Comparison of ENCODE assay signal across 17 cellular contexts in the genomic region with DNA sequence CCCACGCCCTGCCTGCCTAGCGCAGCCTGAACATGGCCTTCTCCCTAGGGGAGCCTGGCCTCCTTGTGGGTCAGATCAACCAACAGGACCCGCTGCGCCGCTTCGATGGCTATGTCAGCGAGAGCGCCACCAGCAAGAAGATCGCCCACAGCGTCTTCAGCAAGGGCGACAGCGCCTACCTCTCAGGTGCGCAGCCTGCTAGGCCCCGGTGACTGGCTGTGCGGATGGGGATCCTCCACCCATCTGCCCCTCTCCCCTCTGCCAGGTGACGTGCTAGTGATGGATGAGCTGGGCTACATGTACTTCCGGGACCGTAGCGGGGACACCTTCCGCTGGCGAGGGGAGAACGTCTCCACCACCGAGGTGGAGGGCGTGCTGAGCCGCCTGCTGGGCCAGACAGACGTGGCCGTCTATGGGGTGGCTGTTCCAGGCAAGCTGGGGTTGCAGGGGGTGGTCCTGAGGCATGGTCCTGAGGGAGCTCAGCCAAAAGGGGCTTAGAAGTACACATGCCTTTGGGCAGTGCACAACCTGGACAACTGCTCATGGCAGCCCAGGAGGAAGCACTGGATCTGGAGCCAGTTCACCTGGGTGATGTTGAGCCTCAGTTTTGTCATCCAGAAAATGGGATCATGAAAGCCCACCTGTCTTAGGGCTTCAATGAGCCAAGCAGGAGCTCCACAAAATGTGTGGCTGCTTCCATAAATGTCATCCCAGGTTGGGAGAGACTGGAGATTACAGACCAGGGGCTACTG. TPM values are rescaled to one million over a fixed set of nuclear protein-coding genes. Genes with fewer than 3 reads are reported as not detected.
DNase-seq lines count a peak whose midpoint lies in the region; ATAC-seq and TF ChIP-seq lines count a peak whose summit lies in the region.
"Had no signal": no experiment of that assay in that cellular context is flagged by ENCODE, and none has a peak within 500 bp of the region (broad histone marks: within the 10 kb centered on the region; RNA-seq: fewer than 3 reads in every experiment).

No MANE protein-coding gene starts in this region.

- H3K4me1 Mint-ChIP-seq in CD8-positive, alpha-beta T cell (ENCODE audit: low read depth), result peaks cover 23% of the 10 kb centered on the region
- peaks cover 9% of the 10 kb centered on the region for H3K4me1 Mint-ChIP-seq in glutamatergic neuron (ENCODE audit: low read depth, unreplicated experiment)

- peak overlapping the region; percentile 9 for H3K27ac ChIP-seq in CD8-positive, alpha-beta T cell (ENCODE audit: low read depth, low read length)
- H3K27ac ChIP-seq in KOPT-K1 (ENCODE audit: low read depth, low read length, poor library complexity, severe bottlenecking), result peak overlapping the region; percentile 83
- H3K27ac ChIP-seq in iPS-20b (ENCODE audit: low read length), result no peak overlapping the region
- H3K27ac ChIP-seq in spleen, result peak overlapping the region; percentile 13 to 85 (median 76)

- no peak for TF ChIP-seq CTCF in CD8-positive, alpha-beta T cell (IDR thresholded peaks at IDR 0.05)
- TF ChIP-seq CTCF in spleen (IDR thresholded peaks at IDR 0.05 in 8 of 11, conservative IDR thresholded peaks at IDR 0.05 in 3 of 11) (no peak), glutamatergic neuron (IDR thresholded peaks at IDR 0.05; ENCODE audit: partially characterized antibody, unreplicated experiment) (no peak)

- H3K4me3 ChIP-seq in CD8-positive, alpha-beta T cell (ENCODE audit: low read depth, low read length), result no peak overlapping the region
- H3K4me3 ChIP-seq in iPS-20b (ENCODE audit: low read length) (no peak overlapping the region), spleen (peak overlapping the region in 1 of 8 donors; percentile 24)
- H3K4me3 ChIP-seq: Peyer's patch had no signal

- no peak for TF ChIP-seq POLR2A in spleen (IDR thresholded peaks at IDR 0.05)

- H3K36me3 ChIP-seq in CD8-positive, alpha-beta T cell (ENCODE audit: insufficient read depth, low read length), result peaks cover 3% of the 10 kb centered on the region
- H3K36me3 ChIP-seq in KOPT-K1 (ENCODE audit: insufficient read depth, low read length) (peaks cover 12% of the 10 kb centered on the region; the same call in 1 of the 2 replicates), iPS-20b (ENCODE audit: insufficient read depth, low read depth, low read length) (no peaks in the 10 kb centered on the region), spleen (peaks cover 0 to 42% (median 5%) of the 10 kb centered on the region in 6 donors)

- WGBS in spleen, 5 donors, result 89 to 96% (median 91%) methylated on average over 20 to 27 of the region's 27 CpGs

- no peaks in the 10 kb centered on the region for H3K9me3 Mint-ChIP-seq in CD8-positive, alpha-beta T cell
- H3K9me3 Mint-ChIP-seq in glutamatergic neuron (ENCODE audit: unreplicated experiment), result peaks cover 7% of the 10 kb centered on the region
- H3K9me3 Mint-ChIP-seq: activated naive CD8-positive, alpha-beta T cell treated with anti-CD3 and anti-CD28 coated beads for 36 hours; activated T-cell treated with anti-CD3 and anti-CD28 coated beads, Interleukin-2, amount 50 U/mL, for 24 hours; naive thymus-derived CD4-positive, alpha-beta T cell had no signal

- no peaks in the 10 kb centered on the region for H3K9me3 ChIP-seq in CD8-positive, alpha-beta T cell (ENCODE audit: low read length)
- H3K9me3 ChIP-seq in KOPT-K1 (ENCODE audit: insufficient read depth, low read length, poor library complexity, severe bottlenecking) (no peaks in the 10 kb centered on the region), iPS-20b (ENCODE audit: insufficient read depth, low read depth, low read length) (no peaks in the 10 kb centered on the region), spleen (no peaks in the 10 kb centered on the region)
- H3K9me3 ChIP-seq: Peyer's patch had no signal

- ATAC-seq in CD8-positive, alpha-beta T cell, result no peak
- no peak for ATAC-seq in HG02763 (IDR thresholded peaks at IDR 0.05; ENCODE audit: unreplicated experiment)
- ATAC-seq: naive thymus-derived CD4-positive, alpha-beta T cell had no signal

- POLR2A ChIA-PET in CD8-positive, alpha-beta T cell (lab: Charles Lee), result interaction anchor here (1.2 to 1.3 kb wide), 2 partner anchors 11 kb away, joined by 3 to 4 read pairs; a partner anchor contains a TSS

- H3K27me3 Mint-ChIP-seq in CD8-positive, alpha-beta T cell (ENCODE audit: low read depth), result no peaks in the 10 kb centered on the region
- H3K27me3 Mint-ChIP-seq in glutamatergic neuron (ENCODE audit: unreplicated experiment), result peaks cover 8% of the 10 kb centered on the region
- H3K27me3 Mint-ChIP-seq: activated naive CD8-positive, alpha-beta T cell treated with anti-CD3 and anti-CD28 coated beads for 36 hours; activated T-cell treated with anti-CD3 and anti-CD28 coated beads, Interleukin-2, amount 50 U/mL, for 24 hours; naive thymus-derived CD4-positive, alpha-beta T cell; progenitor cell of endocrine pancreas had no signal

- H3K4me1 ChIP-seq in CD8-positive, alpha-beta T cell (ENCODE audit: insufficient read depth, low read length), result peaks cover 20% of the 10 kb centered on the region
- H3K4me1 ChIP-seq in iPS-20b (ENCODE audit: insufficient read depth, low read length) (peaks cover 5% of the 10 kb centered on the region), spleen (peaks cover 0 to 72% (median 37%) of the 10 kb centered on the region in 6 donors)

- peak overlapping the region; percentile 48; the same call in 1 of the 2 replicates for H3K9ac ChIP-seq in iPS-20b (ENCODE audit: low read depth, low read length)

- no peak overlapping the region for H3K27ac Mint-ChIP-seq in CD8-positive, alpha-beta T cell
- no peak overlapping the region for H3K27ac Mint-ChIP-seq in glutamatergic neuron (ENCODE audit: unreplicated experiment)
- H3K27ac Mint-ChIP-seq: progenitor cell of endocrine pancreas had no signal

- H3K36me3 Mint-ChIP-seq in CD8-positive, alpha-beta T cell, result peaks cover 22% of the 10 kb centered on the region
- no peaks in the 10 kb centered on the region for H3K36me3 Mint-ChIP-seq in glutamatergic neuron (ENCODE audit: unreplicated experiment)

- intact Hi-C loops in CD8-positive, alpha-beta T cell (cut with DNase I, micrococcal nuclease), result no loop called here
- intact Hi-C loops in spleen (cut with DNase I; ENCODE audit: low total_unique reads), result no loop called here

- H3K27me3 ChIP-seq in CD8-positive, alpha-beta T cell (ENCODE audit: insufficient read depth, low read length), result no peaks in the 10 kb centered on the region
- H3K27me3 ChIP-seq in iPS-20b (ENCODE audit: insufficient read depth, low read length) (no peaks in the 10 kb centered on the region), spleen (replicated peaks in 1 of 7) (no peaks in the 10 kb centered on the region)
- H3K27me3 ChIP-seq: Peyer's patch had no signal

- no peak overlapping the region for H3K4me3 Mint-ChIP-seq in CD8-positive, alpha-beta T cell
- H3K4me3 Mint-ChIP-seq in glutamatergic neuron (ENCODE audit: unreplicated experiment), result no peak overlapping the region
- H3K4me3 Mint-ChIP-seq: activated naive CD8-positive, alpha-beta T cell treated with anti-CD3 and anti-CD28 coated beads for 36 hours; activated T-cell treated with anti-CD3 and anti-CD28 coated beads, Interleukin-2, amount 50 U/mL, for 24 hours; naive thymus-derived CD4-positive, alpha-beta T cell had no signal

- CTCF ChIA-PET in CD8-positive, alpha-beta T cell (lab: Charles Lee), result interaction anchor here (1.3 kb wide), 1 partner anchor 11 kb away, joined by 6 read pairs; a partner anchor contains a TSS

- no peak for DNase-seq in CD8-positive, alpha-beta T cell
- DNase-seq in spleen, result no peak
- DNase-seq in putamen (ENCODE audit: low spot score), result no peak
- DNase-seq in glutamatergic neuron, result no peak
- DNase-seq in dedifferentiated amniotic fluid mesenchymal stem cell (ENCODE audit: extremely low spot score), result no peak
- DNase-seq: activated CD4-positive, alpha-beta T cell treated with anti-CD3 and anti-CD28 coated beads, Interleukin-2, amount 50 U/mL, for 1 hour; activated naive CD8-positive, alpha-beta T cell treated with anti-CD3 and anti-CD28 coated beads for 36 hours; activated T-cell treated with anti-CD3 and anti-CD28 coated beads, Interleukin-2, amount 50 U/mL, for 24 hours; naive thymus-derived CD4-positive, alpha-beta T cell; NCI-H748 treated with DMSO at 0.1 percent for 48 hours; Peyer's patch; SW 1271 had no signal

RNA-seq across cellular contexts. Expression of a gene that starts 10.8 kb away (rescaled TPM):
- 10 to 100 TPM; 34.7 TPM for total RNA-seq in CD8-positive, alpha-beta T cell
- 100 to 1,000 TPM in 2 of 7 donors, 10 to 100 TPM in 5; 70.6 to 111 (median 83.7) TPM for total RNA-seq in spleen
- 100 to 1,000 TPM in 2 of 3 donors, 10 to 100 TPM in 1; 94.8 to 118 (median 109) TPM for polyA plus RNA-seq in spleen
- total RNA-seq in glutamatergic neuron (ENCODE audit: unreplicated experiment), result 66.0 TPM

RNA-seq across cellular contexts. Expression of a gene that starts 30.3 kb away (rescaled TPM):
- 1 to 10 TPM; 8.1 to 9.4 TPM for total RNA-seq in CD8-positive, alpha-beta T cell
- total RNA-seq in spleen, result 10 to 100 TPM; 11.3 to 23.3 (median 18.6) TPM
- polyA plus RNA-seq in spleen, result 10 to 100 TPM in 1 of 3 donors, 1 to 10 TPM in 2; 4.8 to 14.7 (median 9.3) TPM
- 16.9 TPM for total RNA-seq in glutamatergic neuron (ENCODE audit: unreplicated experiment)

RNA-seq across cellular contexts. Expression of a gene that starts 39.9 kb away (rescaled TPM):
- not detected for total RNA-seq in CD8-positive, alpha-beta T cell
- total RNA-seq in spleen (not detected), glutamatergic neuron (ENCODE audit: unreplicated experiment) (not detected)
- not detected for polyA plus RNA-seq in spleen
- total RNA-seq: activated naive CD8-positive, alpha-beta T cell treated with anti-CD3 and anti-CD28 coated beads for 36 hours; liver; naive thymus-derived CD4-positive, alpha-beta T cell; Peyer's patch; progenitor cell of endocrine pancreas had no signal
- polyA plus RNA-seq: liver; naive thymus-derived CD4-positive, alpha-beta T cell had no signal

RNA-seq across cellular contexts. Expression of a gene that starts 52.2 kb away (rescaled TPM):
- not detected for total RNA-seq in CD8-positive, alpha-beta T cell
- total RNA-seq in spleen (not detected), glutamatergic neuron (ENCODE audit: unreplicated experiment) (not detected)
- under 1 TPM in 2 of 3 donors, not detected in 1; 0.03 to 0.20 TPM for polyA plus RNA-seq in spleen
- total RNA-seq: activated naive CD8-positive, alpha-beta T cell treated with anti-CD3 and anti-CD28 coated beads for 36 hours; naive thymus-derived CD4-positive, alpha-beta T cell; Peyer's patch had no signal
- polyA plus RNA-seq: naive thymus-derived CD4-positive, alpha-beta T cell had no signal

RNA-seq across cellular contexts. Expression of a gene that starts 54.8 kb away (rescaled TPM):
- total RNA-seq in CD8-positive, alpha-beta T cell, result 10 to 100 TPM; 22.7 to 26.3 TPM
- total RNA-seq in spleen, result 100 to 1,000 TPM in 4 of 7 donors, 10 to 100 TPM in 3; 89.4 to 146 (median 116) TPM
- polyA plus RNA-seq in spleen, result 10 to 100 TPM; 52.4 to 86.4 (median 83.1) TPM
- total RNA-seq in glutamatergic neuron (ENCODE audit: unreplicated experiment), result 74.5 TPM
